ENCODE assay signal across 1 cellular context in the genomic region with DNA sequence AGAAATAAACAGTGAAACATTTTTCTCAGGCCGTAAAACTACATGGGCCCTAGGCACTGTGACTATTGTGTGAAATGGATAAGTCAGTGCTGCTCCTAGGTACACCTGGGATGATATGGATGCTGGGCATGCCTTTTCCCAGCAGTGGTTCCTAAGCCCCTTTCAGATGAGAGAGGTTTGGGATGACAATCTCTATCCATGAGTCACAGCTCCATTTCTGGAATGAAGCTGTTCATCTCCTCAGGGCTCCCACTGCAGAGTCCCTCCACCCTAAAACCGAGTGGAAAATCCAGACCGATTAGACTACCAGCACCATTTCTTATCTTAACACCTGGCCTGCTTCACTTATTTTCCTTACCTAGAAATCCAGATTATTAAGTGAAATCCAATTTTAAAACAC.
TF ChIP-seq lines count a peak whose summit lies in the region.

No MANE protein-coding gene starts in this region.

TF ChIP-seq in WTC11, 78 proteins besides CTCF, POLR2A, EP300 and RAD21 (continued from another document):
- TF ChIP-seq, protein P1, sequence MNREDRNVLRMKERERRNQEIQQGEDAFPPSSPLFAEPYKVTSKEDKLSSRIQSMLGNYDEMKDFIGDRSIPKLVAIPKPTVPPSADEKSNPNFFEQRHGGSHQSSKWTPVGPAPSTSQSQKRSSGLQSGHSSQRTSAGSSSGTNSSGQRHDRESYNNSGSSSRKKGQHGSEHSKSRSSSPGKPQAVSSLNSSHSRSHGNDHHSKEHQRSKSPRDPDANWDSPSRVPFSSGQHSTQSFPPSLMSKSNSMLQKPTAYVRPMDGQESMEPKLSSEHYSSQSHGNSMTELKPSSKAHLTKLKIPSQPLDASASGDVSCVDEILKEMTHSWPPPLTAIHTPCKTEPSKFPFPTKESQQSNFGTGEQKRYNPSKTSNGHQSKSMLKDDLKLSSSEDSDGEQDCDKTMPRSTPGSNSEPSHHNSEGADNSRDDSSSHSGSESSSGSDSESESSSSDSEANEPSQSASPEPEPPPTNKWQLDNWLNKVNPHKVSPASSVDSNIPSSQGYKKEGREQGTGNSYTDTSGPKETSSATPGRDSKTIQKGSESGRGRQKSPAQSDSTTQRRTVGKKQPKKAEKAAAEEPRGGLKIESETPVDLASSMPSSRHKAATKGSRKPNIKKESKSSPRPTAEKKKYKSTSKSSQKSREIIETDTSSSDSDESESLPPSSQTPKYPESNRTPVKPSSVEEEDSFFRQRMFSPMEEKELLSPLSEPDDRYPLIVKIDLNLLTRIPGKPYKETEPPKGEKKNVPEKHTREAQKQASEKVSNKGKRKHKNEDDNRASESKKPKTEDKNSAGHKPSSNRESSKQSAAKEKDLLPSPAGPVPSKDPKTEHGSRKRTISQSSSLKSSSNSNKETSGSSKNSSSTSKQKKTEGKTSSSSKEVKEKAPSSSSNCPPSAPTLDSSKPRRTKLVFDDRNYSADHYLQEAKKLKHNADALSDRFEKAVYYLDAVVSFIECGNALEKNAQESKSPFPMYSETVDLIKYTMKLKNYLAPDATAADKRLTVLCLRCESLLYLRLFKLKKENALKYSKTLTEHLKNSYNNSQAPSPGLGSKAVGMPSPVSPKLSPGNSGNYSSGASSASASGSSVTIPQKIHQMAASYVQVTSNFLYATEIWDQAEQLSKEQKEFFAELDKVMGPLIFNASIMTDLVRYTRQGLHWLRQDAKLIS (CRISPR knock-in tag; IDR thresholded peaks at IDR 0.05; ENCODE audit: borderline replicate concordance) = no peak
- TF ChIP-seq NFE2L1 (CRISPR knock-in tag; IDR thresholded peaks at IDR 0.05) (no peak), ZNF423 (CRISPR knock-in tag; IDR thresholded peaks at IDR 0.05) (no peak), SMAD3 (CRISPR knock-in tag; IDR thresholded peaks at IDR 0.05; ENCODE audit: borderline replicate concordance) (no peak), OVOL2 (CRISPR knock-in tag; IDR thresholded peaks at IDR 0.05; ENCODE audit: borderline replicate concordance) (no peak), ELF4 (CRISPR knock-in tag; IDR thresholded peaks at IDR 0.05; ENCODE audit: low read depth) (no peak), RORB (CRISPR knock-in tag; IDR thresholded peaks at IDR 0.05) (no peak), TP53 (CRISPR knock-in tag; IDR thresholded peaks at IDR 0.05) (no peak), IRF2 (CRISPR knock-in tag; IDR thresholded peaks at IDR 0.05; ENCODE audit: borderline replicate concordance, low read depth) (no peak), ZNF138 (CRISPR knock-in tag; conservative IDR thresholded peaks at IDR 0.05) (no peak)
- TF ChIP-seq, protein P2, sequence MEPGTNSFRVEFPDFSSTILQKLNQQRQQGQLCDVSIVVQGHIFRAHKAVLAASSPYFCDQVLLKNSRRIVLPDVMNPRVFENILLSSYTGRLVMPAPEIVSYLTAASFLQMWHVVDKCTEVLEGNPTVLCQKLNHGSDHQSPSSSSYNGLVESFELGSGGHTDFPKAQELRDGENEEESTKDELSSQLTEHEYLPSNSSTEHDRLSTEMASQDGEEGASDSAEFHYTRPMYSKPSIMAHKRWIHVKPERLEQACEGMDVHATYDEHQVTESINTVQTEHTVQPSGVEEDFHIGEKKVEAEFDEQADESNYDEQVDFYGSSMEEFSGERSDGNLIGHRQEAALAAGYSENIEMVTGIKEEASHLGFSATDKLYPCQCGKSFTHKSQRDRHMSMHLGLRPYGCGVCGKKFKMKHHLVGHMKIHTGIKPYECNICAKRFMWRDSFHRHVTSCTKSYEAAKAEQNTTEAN (CRISPR knock-in tag; IDR thresholded peaks at IDR 0.05) = no peak
- TF ChIP-seq, protein P3, sequence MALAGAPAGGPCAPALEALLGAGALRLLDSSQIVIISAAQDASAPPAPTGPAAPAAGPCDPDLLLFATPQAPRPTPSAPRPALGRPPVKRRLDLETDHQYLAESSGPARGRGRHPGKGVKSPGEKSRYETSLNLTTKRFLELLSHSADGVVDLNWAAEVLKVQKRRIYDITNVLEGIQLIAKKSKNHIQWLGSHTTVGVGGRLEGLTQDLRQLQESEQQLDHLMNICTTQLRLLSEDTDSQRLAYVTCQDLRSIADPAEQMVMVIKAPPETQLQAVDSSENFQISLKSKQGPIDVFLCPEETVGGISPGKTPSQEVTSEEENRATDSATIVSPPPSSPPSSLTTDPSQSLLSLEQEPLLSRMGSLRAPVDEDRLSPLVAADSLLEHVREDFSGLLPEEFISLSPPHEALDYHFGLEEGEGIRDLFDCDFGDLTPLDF (CRISPR knock-in tag; IDR thresholded peaks at IDR 0.05) = no peak
- TF ChIP-seq, protein P4, sequence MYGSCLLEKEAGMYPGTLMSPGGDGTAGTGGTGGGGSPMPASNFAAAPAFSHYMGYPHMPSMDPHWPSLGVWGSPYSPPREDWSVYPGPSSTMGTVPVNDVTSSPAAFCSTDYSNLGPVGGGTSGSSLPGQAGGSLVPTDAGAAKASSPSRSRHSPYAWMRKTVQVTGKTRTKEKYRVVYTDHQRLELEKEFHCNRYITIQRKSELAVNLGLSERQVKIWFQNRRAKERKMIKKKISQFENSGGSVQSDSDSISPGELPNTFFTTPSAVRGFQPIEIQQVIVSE (CRISPR knock-in tag; IDR thresholded peaks at IDR 0.05; ENCODE audit: borderline replicate concordance) = no peak
- TF ChIP-seq, protein P5, sequence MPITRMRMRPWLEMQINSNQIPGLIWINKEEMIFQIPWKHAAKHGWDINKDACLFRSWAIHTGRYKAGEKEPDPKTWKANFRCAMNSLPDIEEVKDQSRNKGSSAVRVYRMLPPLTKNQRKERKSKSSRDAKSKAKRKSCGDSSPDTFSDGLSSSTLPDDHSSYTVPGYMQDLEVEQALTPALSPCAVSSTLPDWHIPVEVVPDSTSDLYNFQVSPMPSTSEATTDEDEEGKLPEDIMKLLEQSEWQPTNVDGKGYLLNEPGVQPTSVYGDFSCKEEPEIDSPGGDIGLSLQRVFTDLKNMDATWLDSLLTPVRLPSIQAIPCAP (CRISPR knock-in tag; IDR thresholded peaks at IDR 0.05) = no peak
- TF ChIP-seq, protein P6, sequence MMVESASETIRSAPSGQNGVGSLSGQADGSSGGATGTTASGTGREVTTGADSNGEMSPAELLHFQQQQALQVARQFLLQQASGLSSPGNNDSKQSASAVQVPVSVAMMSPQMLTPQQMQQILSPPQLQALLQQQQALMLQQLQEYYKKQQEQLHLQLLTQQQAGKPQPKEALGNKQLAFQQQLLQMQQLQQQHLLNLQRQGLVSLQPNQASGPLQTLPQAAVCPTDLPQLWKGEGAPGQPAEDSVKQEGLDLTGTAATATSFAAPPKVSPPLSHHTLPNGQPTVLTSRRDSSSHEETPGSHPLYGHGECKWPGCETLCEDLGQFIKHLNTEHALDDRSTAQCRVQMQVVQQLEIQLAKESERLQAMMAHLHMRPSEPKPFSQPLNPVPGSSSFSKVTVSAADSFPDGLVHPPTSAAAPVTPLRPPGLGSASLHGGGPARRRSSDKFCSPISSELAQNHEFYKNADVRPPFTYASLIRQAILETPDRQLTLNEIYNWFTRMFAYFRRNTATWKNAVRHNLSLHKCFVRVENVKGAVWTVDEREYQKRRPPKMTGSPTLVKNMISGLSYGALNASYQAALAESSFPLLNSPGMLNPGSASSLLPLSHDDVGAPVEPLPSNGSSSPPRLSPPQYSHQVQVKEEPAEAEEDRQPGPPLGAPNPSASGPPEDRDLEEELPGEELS (CRISPR knock-in tag; IDR thresholded peaks at IDR 0.05) = no peak
- TF ChIP-seq, protein P7, sequence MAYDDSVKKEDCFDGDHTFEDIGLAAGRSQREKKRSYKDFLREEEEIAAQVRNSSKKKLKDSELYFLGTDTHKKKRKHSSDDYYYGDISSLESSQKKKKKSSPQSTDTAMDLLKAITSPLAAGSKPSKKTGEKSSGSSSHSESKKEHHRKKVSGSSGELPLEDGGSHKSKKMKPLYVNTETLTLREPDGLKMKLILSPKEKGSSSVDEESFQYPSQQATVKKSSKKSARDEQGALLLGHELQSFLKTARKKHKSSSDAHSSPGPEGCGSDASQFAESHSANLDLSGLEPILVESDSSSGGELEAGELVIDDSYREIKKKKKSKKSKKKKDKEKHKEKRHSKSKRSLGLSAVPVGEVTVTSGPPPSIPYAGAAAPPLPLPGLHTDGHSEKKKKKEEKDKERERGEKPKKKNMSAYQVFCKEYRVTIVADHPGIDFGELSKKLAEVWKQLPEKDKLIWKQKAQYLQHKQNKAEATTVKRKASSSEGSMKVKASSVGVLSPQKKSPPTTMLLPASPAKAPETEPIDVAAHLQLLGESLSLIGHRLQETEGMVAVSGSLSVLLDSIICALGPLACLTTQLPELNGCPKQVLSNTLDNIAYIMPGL (CRISPR knock-in tag; IDR thresholded peaks at IDR 0.05) = no peak
- TF ChIP-seq, protein P8, sequence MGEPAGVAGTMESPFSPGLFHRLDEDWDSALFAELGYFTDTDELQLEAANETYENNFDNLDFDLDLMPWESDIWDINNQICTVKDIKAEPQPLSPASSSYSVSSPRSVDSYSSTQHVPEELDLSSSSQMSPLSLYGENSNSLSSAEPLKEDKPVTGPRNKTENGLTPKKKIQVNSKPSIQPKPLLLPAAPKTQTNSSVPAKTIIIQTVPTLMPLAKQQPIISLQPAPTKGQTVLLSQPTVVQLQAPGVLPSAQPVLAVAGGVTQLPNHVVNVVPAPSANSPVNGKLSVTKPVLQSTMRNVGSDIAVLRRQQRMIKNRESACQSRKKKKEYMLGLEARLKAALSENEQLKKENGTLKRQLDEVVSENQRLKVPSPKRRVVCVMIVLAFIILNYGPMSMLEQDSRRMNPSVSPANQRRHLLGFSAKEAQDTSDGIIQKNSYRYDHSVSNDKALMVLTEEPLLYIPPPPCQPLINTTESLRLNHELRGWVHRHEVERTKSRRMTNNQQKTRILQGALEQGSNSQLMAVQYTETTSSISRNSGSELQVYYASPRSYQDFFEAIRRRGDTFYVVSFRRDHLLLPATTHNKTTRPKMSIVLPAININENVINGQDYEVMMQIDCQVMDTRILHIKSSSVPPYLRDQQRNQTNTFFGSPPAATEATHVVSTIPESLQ (CRISPR knock-in tag; IDR thresholded peaks at IDR 0.05) = no peak
- TF ChIP-seq, protein P9, sequence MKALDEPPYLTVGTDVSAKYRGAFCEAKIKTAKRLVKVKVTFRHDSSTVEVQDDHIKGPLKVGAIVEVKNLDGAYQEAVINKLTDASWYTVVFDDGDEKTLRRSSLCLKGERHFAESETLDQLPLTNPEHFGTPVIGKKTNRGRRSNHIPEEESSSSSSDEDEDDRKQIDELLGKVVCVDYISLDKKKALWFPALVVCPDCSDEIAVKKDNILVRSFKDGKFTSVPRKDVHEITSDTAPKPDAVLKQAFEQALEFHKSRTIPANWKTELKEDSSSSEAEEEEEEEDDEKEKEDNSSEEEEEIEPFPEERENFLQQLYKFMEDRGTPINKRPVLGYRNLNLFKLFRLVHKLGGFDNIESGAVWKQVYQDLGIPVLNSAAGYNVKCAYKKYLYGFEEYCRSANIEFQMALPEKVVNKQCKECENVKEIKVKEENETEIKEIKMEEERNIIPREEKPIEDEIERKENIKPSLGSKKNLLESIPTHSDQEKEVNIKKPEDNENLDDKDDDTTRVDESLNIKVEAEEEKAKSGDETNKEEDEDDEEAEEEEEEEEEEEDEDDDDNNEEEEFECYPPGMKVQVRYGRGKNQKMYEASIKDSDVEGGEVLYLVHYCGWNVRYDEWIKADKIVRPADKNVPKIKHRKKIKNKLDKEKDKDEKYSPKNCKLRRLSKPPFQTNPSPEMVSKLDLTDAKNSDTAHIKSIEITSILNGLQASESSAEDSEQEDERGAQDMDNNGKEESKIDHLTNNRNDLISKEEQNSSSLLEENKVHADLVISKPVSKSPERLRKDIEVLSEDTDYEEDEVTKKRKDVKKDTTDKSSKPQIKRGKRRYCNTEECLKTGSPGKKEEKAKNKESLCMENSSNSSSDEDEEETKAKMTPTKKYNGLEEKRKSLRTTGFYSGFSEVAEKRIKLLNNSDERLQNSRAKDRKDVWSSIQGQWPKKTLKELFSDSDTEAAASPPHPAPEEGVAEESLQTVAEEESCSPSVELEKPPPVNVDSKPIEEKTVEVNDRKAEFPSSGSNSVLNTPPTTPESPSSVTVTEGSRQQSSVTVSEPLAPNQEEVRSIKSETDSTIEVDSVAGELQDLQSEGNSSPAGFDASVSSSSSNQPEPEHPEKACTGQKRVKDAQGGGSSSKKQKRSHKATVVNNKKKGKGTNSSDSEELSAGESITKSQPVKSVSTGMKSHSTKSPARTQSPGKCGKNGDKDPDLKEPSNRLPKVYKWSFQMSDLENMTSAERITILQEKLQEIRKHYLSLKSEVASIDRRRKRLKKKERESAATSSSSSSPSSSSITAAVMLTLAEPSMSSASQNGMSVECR (CRISPR knock-in tag; IDR thresholded peaks at IDR 0.05; ENCODE audit: borderline replicate concordance) = no peak
TF ChIP-seq in WTC11: peak in this region for 0.
